25 cellular contexts compared by ENCODE assay signal in genomic region chr7:85426487-85426960, GRCh38.
DNase-seq lines count a peak whose midpoint lies in the region; ATAC-seq, FAIRE-seq and TF ChIP-seq lines count a peak whose summit lies in the region.
"Had no signal": no experiment of that assay in that cellular context is flagged by ENCODE, and none has a peak within 500 bp of the region (broad histone marks: within the 10 kb centered on the region; RNA-seq: fewer than 3 reads in every experiment).

No MANE protein-coding gene starts in this region.

- no peaks in the 10 kb centered on the region for H3K9me3 Mint-ChIP-seq in activated CD4-positive, alpha-beta T cell treated with anti-CD3 and anti-CD28 coated beads, Interleukin-2, amount 10 ng/mL, durations not matched to agents 24 days and 14 days
- H3K9me3 Mint-ChIP-seq: activated CD8-positive, alpha-beta T cell treated with anti-CD3 and anti-CD28 coated beads for 36 hours; activated naive CD4-positive, alpha-beta T cell treated with anti-CD3 and anti-CD28 coated beads, Interleukin-2, amount 10 ng/mL, durations not matched to agents 7 days and 5 days; endodermal cell had no signal

- 93% methylated on average over 2 of the region's 2 CpGs; no CpG with 5 or more reads in 1 of the 2 experiments for WGBS in H1 (ENCODE audit: extremely low coverage in 1 of 2, insufficient coverage in 1 of 2, insufficient read length in 1 of 2, insufficient replicate concordance in 2 of 2, low coverage in 1 of 2, low lambda C conversion rate in 2 of 2, missing lambda C conversion rate in 1 of 2), 2 experiments
- 65% methylated on average over 2 of the region's 2 CpGs for WGBS in right lobe of liver (ENCODE audit: insufficient coverage, low coverage, low lambda C conversion rate, missing lambda C conversion rate)

- no peak overlapping the region for H2BK20ac ChIP-seq in H1 (ENCODE audit: low read length)

- H3K23ac ChIP-seq in H1 (ENCODE audit: insufficient read length), result no peak overlapping the region

- H3K36me3 Mint-ChIP-seq in activated CD4-positive, alpha-beta T cell treated with anti-CD3 and anti-CD28 coated beads, Interleukin-2, amount 10 ng/mL, durations not matched to agents 24 days and 14 days (ENCODE audit: low read depth), result no peaks in the 10 kb centered on the region
- H3K36me3 Mint-ChIP-seq: activated naive CD4-positive, alpha-beta T cell treated with anti-CD3 and anti-CD28 coated beads, Interleukin-2, amount 10 ng/mL, durations not matched to agents 7 days and 5 days had no signal

- H3K56ac ChIP-seq in H1 (replicated peaks; ENCODE audit: insufficient read length, low read depth, low read length), result no peak overlapping the region

- H3K9me3 ChIP-seq in H1 (ENCODE audit: insufficient read depth in 2 of 2, low read depth in 1 of 2, low read length in 1 of 2) (no peaks in the 10 kb centered on the region), right lobe of liver (no peaks in the 10 kb centered on the region), HAP-1 (no peaks in the 10 kb centered on the region)

- no peak overlapping the region for H3K27ac ChIP-seq in H1 (ENCODE audit: low read depth, low read length)
- no peak overlapping the region for H3K27ac ChIP-seq in right lobe of liver
- H3K27ac ChIP-seq: BLaER1 treated with 17β-estradiol and CSF1 and Interleukin-3, amounts not matched to agents 10 nM and 100 nM; foreskin keratinocyte had no signal

- no peak overlapping the region for H2BK12ac ChIP-seq in H1 (ENCODE audit: low read depth, low read length)

- no peak overlapping the region for H3K14ac ChIP-seq in H1 (ENCODE audit: insufficient read length)

- H3K27me3 ChIP-seq in H1 (replicated peaks in 1 of 4; ENCODE audit: control insufficient read depth in 3 of 4, extremely low read depth in 1 of 4, insufficient read depth in 3 of 4, low read length in 3 of 4), result no peaks in the 10 kb centered on the region
- H3K27me3 ChIP-seq in right lobe of liver, result no peaks in the 10 kb centered on the region
- no peaks in the 10 kb centered on the region for H3K27me3 ChIP-seq in HAP-1 (ENCODE audit: low read depth)
- H3K27me3 ChIP-seq: BLaER1 treated with 17β-estradiol and CSF1 and Interleukin-3, amounts not matched to agents 10 nM and 100 nM; foreskin keratinocyte had no signal

- POLR2A ChIA-PET in H1 (lab: Charles Lee; ENCODE audit: partially characterized antibody), result no interaction called here

- ATAC-seq in right lobe of liver (peak; percentile 19 to 96 (median 54)), GM18861 (IDR thresholded peaks at IDR 0.05; ENCODE audit: unreplicated experiment) (no peak)
- ATAC-seq: activated CD8-positive, alpha-beta T cell treated with anti-CD3 and anti-CD28 coated beads for 36 hours; activated T-cell treated with anti-CD3 and anti-CD28 coated beads, Interleukin-2, amount 50 U/mL, for 4 hours; foreskin keratinocyte; GM12878; stimulated activated naive CD8-positive, alpha-beta T cell treated with anti-CD3 and anti-CD28 coated beads, Interleukin-15, amount 100 ng/mL, for 72 hours had no signal

- in situ Hi-C loops in HAP-1 (cut with MboI; ENCODE audit: low sequenced_read_pairs), result no loop called here

- H3K4me2 ChIP-seq in H1 (ENCODE audit: insufficient read depth in 1 of 2, low read depth in 2 of 2, low read length in 2 of 2), result no peak overlapping the region
- H3K4me2 ChIP-seq: BLaER1 treated with 17β-estradiol and CSF1 and Interleukin-3, amounts not matched to agents 10 nM and 100 nM had no signal

- no peaks in the 10 kb centered on the region for H3K36me3 ChIP-seq in H1 (ENCODE audit: control insufficient read depth in 2 of 4, insufficient read depth in 4 of 4, low read length in 3 of 4)
- H3K36me3 ChIP-seq in right lobe of liver, result no peaks in the 10 kb centered on the region
- H3K36me3 ChIP-seq in HAP-1 (replicated peaks), result no peaks in the 10 kb centered on the region
- H3K36me3 ChIP-seq: BLaER1 treated with 17β-estradiol and CSF1 and Interleukin-3, amounts not matched to agents 10 nM and 100 nM had no signal

- no peak for TF ChIP-seq POLR2A in H1 (IDR thresholded peaks at IDR 0.05; ENCODE audit: control extremely low read depth in 1 of 2, low read depth in 2 of 2, low read length in 2 of 2)
- TF ChIP-seq POLR2A in right lobe of liver (IDR thresholded peaks at IDR 0.05), result no peak

- H3K4me3 ChIP-seq in H1 (ENCODE audit: extremely low read depth in 1 of 4, insufficient read depth in 2 of 4, low read depth in 3 of 4, low read length in 4 of 4), result no peak overlapping the region
- no peak overlapping the region for H3K4me3 ChIP-seq in right lobe of liver
- no peak overlapping the region for H3K4me3 ChIP-seq in HAP-1
- H3K4me3 ChIP-seq: BLaER1 treated with 17β-estradiol and CSF1 and Interleukin-3, amounts not matched to agents 10 nM and 100 nM; GM12878 had no signal

- no peak overlapping the region for H4K91ac ChIP-seq in H1 (replicated peaks; ENCODE audit: insufficient read length, low read length)

- H4K8ac ChIP-seq in H1 (ENCODE audit: extremely low read depth, insufficient read depth, low read length), result no peak overlapping the region

- TF ChIP-seq RAD21 in H1 (IDR thresholded peaks at IDR 0.05 in 1 of 2, conservative IDR thresholded peaks at IDR 0.05 in 1 of 2; ENCODE audit: low read depth in 2 of 2, low read length in 2 of 2), result no peak

- TF ChIP-seq EP300 in H1 (IDR thresholded peaks at IDR 0.05; ENCODE audit: borderline replicate concordance in 1 of 2, low read depth in 2 of 2, low read length in 2 of 2), result no peak

- DNase-seq in AG08396 (ENCODE audit: low spot score) (peak; percentile 7), LoVo (ENCODE audit: low spot score) (peak; percentile 34), H1 (ENCODE audit: low read depth in 1 of 2, low spot score in 2 of 2) (no peak), right lobe of liver (peak in 1 of 3 donors; percentile 71), NCI-H1105 treated with DMSO at 0.1 percent for 48 hours (lab: John Stamatoyannopoulos, UW) (no peak), HAP-1 (ENCODE audit: low spot score in 2 of 2) (no peak)
- DNase-seq in activated CD4-positive, alpha-beta T cell treated with anti-CD3 and anti-CD28 coated beads, Interleukin-2, amount 10 ng/mL, durations not matched to agents 24 days and 14 days, result no peak
- DNase-seq: activated CD4-positive, CD25-positive, alpha-beta regulatory T cell; activated CD8-positive, alpha-beta T cell treated with anti-CD3 and anti-CD28 coated beads for 36 hours; activated naive CD4-positive, alpha-beta T cell treated with anti-CD3 and anti-CD28 coated beads, Interleukin-2, amount 10 ng/mL, durations not matched to agents 7 days and 5 days; activated T-cell treated with anti-CD3 and anti-CD28 coated beads, Interleukin-2, amount 50 U/mL, for 4 hours; endodermal cell; HCEC 1CT; NCI-H69; SHP77 treated with DMSO at 0.1 percent for 48 hours; small intestine; stimulated activated CD4-positive, alpha-beta T cell treated with anti-CD3 and anti-CD28 coated beads, Interleukin-4, amount 100 ng/mL, for 1 hour; stimulated activated naive CD8-positive, alpha-beta T cell treated with anti-CD3 and anti-CD28 coated beads, Interleukin-15, amount 100 ng/mL, for 72 hours had no signal

- no peak overlapping the region for H3K4me3 Mint-ChIP-seq in activated CD4-positive, alpha-beta T cell treated with anti-CD3 and anti-CD28 coated beads, Interleukin-2, amount 10 ng/mL, durations not matched to agents 24 days and 14 days
- H3K4me3 Mint-ChIP-seq: activated CD8-positive, alpha-beta T cell treated with anti-CD3 and anti-CD28 coated beads for 36 hours; activated naive CD4-positive, alpha-beta T cell treated with anti-CD3 and anti-CD28 coated beads, Interleukin-2, amount 10 ng/mL, durations not matched to agents 7 days and 5 days; activated T-cell treated with anti-CD3 and anti-CD28 coated beads, Interleukin-2, amount 50 U/mL, for 4 hours; endodermal cell; mesothelial cell of epicardium; nephron; stimulated activated naive CD8-positive, alpha-beta T cell treated with anti-CD3 and anti-CD28 coated beads, Interleukin-15, amount 100 ng/mL, for 72 hours had no signal

- no peak overlapping the region for H2BK120ac ChIP-seq in H1 (replicated peaks; ENCODE audit: low read depth, low read length)

- H3K79me2 ChIP-seq in H1 (ENCODE audit: control insufficient read depth in 1 of 2, insufficient read depth in 2 of 2, low read length in 2 of 2), result no peaks in the 10 kb centered on the region

- no peaks in the 10 kb centered on the region for H4K20me1 ChIP-seq in H1 (replicated peaks in 1 of 2; ENCODE audit: control insufficient read depth in 1 of 2, insufficient read depth in 2 of 2, low read length in 2 of 2)
- H4K20me1 ChIP-seq: BLaER1 treated with 17β-estradiol and CSF1 and Interleukin-3, amounts not matched to agents 10 nM and 100 nM had no signal

- TF ChIP-seq CTCF in H1 (IDR thresholded peaks at IDR 0.05; ENCODE audit: control extremely low read depth in 1 of 3, insufficient read depth in 1 of 3, low read depth in 1 of 3, low read length in 3 of 3) (no peak), right lobe of liver (IDR thresholded peaks at IDR 0.05) (no peak)

- H3K4me1 ChIP-seq in H1 (replicated peaks in 1 of 4; ENCODE audit: control insufficient read depth in 3 of 4, insufficient read depth in 4 of 4, low read length in 3 of 4), result no peaks in the 10 kb centered on the region
- H3K4me1 ChIP-seq in right lobe of liver, result no peaks in the 10 kb centered on the region
- H3K4me1 ChIP-seq in HAP-1, result no peaks in the 10 kb centered on the region
- H3K4me1 ChIP-seq: foreskin keratinocyte had no signal

- no peaks in the 10 kb centered on the region for H3K79me1 ChIP-seq in H1 (ENCODE audit: low read depth, low read length)

- H3K23me2 ChIP-seq in H1 (ENCODE audit: low read depth, low read length), result no peaks in the 10 kb centered on the region

- no peak overlapping the region for H3K27ac Mint-ChIP-seq in activated CD4-positive, alpha-beta T cell treated with anti-CD3 and anti-CD28 coated beads, Interleukin-2, amount 10 ng/mL, durations not matched to agents 24 days and 14 days
- H3K27ac Mint-ChIP-seq: activated CD8-positive, alpha-beta T cell treated with anti-CD3 and anti-CD28 coated beads for 36 hours; activated naive CD4-positive, alpha-beta T cell treated with anti-CD3 and anti-CD28 coated beads, Interleukin-2, amount 10 ng/mL, durations not matched to agents 7 days and 5 days; endodermal cell; mesothelial cell of epicardium; nephron; progenitor cell of endocrine pancreas; stimulated activated naive CD8-positive, alpha-beta T cell treated with anti-CD3 and anti-CD28 coated beads, Interleukin-15, amount 100 ng/mL, for 72 hours had no signal

- FAIRE-seq in H1 (lab: Jason Lieb, UNC), result no peak
- FAIRE-seq: GM12878, small intestine had no signal

- CTCF ChIA-PET in H1 (lab: Charles Lee; ENCODE audit: partially characterized antibody), result no interaction called here

- H3K4me1 Mint-ChIP-seq in activated CD4-positive, alpha-beta T cell treated with anti-CD3 and anti-CD28 coated beads, Interleukin-2, amount 10 ng/mL, durations not matched to agents 24 days and 14 days, result no peaks in the 10 kb centered on the region
- H3K4me1 Mint-ChIP-seq: activated naive CD4-positive, alpha-beta T cell treated with anti-CD3 and anti-CD28 coated beads, Interleukin-2, amount 10 ng/mL, durations not matched to agents 7 days and 5 days; endodermal cell; nephron; stimulated activated naive CD8-positive, alpha-beta T cell treated with anti-CD3 and anti-CD28 coated beads, Interleukin-15, amount 100 ng/mL, for 72 hours had no signal

- no peak overlapping the region for H2AK5ac ChIP-seq in H1 (ENCODE audit: low read depth, low read length)

- no peak overlapping the region for H2BK5ac ChIP-seq in H1 (ENCODE audit: low read depth, low read length)

- H3K9ac ChIP-seq in H1 (replicated peaks in 1 of 4; ENCODE audit: extremely low read depth in 1 of 4, low read depth in 3 of 4, low read length in 3 of 4), result no peak overlapping the region
- H3K9ac ChIP-seq: BLaER1 treated with 17β-estradiol and CSF1 and Interleukin-3, amounts not matched to agents 10 nM and 100 nM had no signal

- peak overlapping the region; percentile 39; the same call in 1 of the 2 replicates for H2AFZ ChIP-seq in H1 (ENCODE audit: low read length)

- H4K5ac ChIP-seq in H1 (ENCODE audit: insufficient read length, low read depth, low read length), result no peak overlapping the region

- no peaks in the 10 kb centered on the region for H3K27me3 Mint-ChIP-seq in activated CD4-positive, alpha-beta T cell treated with anti-CD3 and anti-CD28 coated beads, Interleukin-2, amount 10 ng/mL, durations not matched to agents 24 days and 14 days
- H3K27me3 Mint-ChIP-seq: activated CD8-positive, alpha-beta T cell treated with anti-CD3 and anti-CD28 coated beads for 36 hours; activated naive CD4-positive, alpha-beta T cell treated with anti-CD3 and anti-CD28 coated beads, Interleukin-2, amount 10 ng/mL, durations not matched to agents 7 days and 5 days; progenitor cell of endocrine pancreas; stimulated activated naive CD8-positive, alpha-beta T cell treated with anti-CD3 and anti-CD28 coated beads, Interleukin-15, amount 100 ng/mL, for 72 hours had no signal

- no peak overlapping the region for H2BK15ac ChIP-seq in H1 (ENCODE audit: low read length)

- intact Hi-C loops in right lobe of liver (cut with DNase I), result no loop called here
- intact Hi-C loops in activated CD4-positive, alpha-beta T cell treated with anti-CD3 and anti-CD28 coated beads, Interleukin-2, amount 10 ng/mL, durations not matched to agents 24 days and 14 days (cut with micrococcal nuclease), result no loop called here

- no peak overlapping the region for H3K4ac ChIP-seq in H1 (replicated peaks; ENCODE audit: insufficient read length, low read depth, low read length)

- H3K18ac ChIP-seq in H1 (ENCODE audit: extremely low read depth, low read length), result no peak overlapping the region

Comparison
In these comparisons a context has a peak if more than half of its experiments do, and no peak if none do; other contexts are left out.
1. DNase-seq: peak in AG08396 (single experiment) and LoVo (single experiment); none in H1 (0 of 2), activated CD4-positive, alpha-beta T cell treated with anti-CD3 and anti-CD28 coated beads, Interleukin-2, amount 10 ng/mL, durations not matched to agents 24 days and 14 days (single experiment), NCI-H1105 treated with DMSO at 0.1 percent for 48 hours (single experiment) and HAP-1 (0 of 2).